Comparison of ENCODE assay signal across 18 cellular contexts in the genomic region with DNA sequence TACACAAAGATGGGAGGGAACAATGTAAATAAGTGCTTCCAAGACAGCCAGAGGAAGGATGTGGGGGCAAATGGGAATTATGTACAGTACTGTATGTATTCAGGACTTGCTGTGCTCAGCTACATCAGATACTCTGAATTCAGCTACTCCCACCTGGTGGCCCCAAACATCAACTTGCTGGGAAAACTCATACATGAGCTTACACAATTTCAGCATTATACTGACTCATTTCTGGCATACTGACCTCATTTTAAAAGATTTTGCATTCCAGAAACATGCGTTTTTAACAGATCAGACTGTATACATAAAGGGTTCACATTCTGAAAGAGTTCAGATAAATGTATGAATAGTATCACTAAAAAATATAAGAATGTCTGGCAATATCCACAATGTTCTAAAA. TPM values are rescaled to one million over a fixed set of nuclear protein-coding genes. Genes with fewer than 3 reads are reported as not detected.
A peak's percentile ranks its signal among the peaks of the same experiment; 100 is the strongest.
DNase-seq lines count a peak whose midpoint lies in the region; ATAC-seq and TF ChIP-seq lines count a peak whose summit lies in the region.
"Had no signal": no experiment of that assay in that cellular context is flagged by ENCODE, and none has a peak within 500 bp of the region (broad histone marks: within the 10 kb centered on the region; RNA-seq: fewer than 3 reads in every experiment).

No MANE protein-coding gene starts in this region.

- no peaks in the 10 kb centered on the region for H3K27me3 ChIP-seq in osteoblast (ENCODE audit: insufficient read depth, low read length)

- H3K4me1 ChIP-seq in osteoblast (ENCODE audit: insufficient read depth, low read length) = peaks cover 8% of the 10 kb centered on the region

- no peaks in the 10 kb centered on the region for H3K9me3 ChIP-seq in osteoblast (ENCODE audit: low read depth, low read length)

- ATAC-seq in GM19351 (IDR thresholded peaks at IDR 0.05; ENCODE audit: unreplicated experiment) (no peak), HG03432 (IDR thresholded peaks at IDR 0.05; ENCODE audit: unreplicated experiment) (no peak)
- ATAC-seq: activated CD8-positive, alpha-beta memory T cell treated with anti-CD3 and anti-CD28 coated beads, Interleukin-2, amount 10 ng/mL, durations not matched to agents 7 days and 5 days; esophagus mucosa; stimulated activated naive B cell treated with anti-CD40 and anti-IgM and Interleukin-4, amounts not matched to agents 10 μg/mL and 1 μg/mL and 100 μg/mL, for 72 hours had no signal

- DNase-seq in DMS 273 (lab: John Stamatoyannopoulos, UW; ENCODE audit: unreplicated experiment) (peak; percentile 45), DMS 273 treated with DMSO at 0.1 percent for 48 hours (lab: John Stamatoyannopoulos, UW) (no peak), OCI-M1 (lab: John Stamatoyannopoulos, UW) (peak; percentile 62), choroid plexus epithelial cell (ENCODE audit: low read depth) (peak; percentile 79), osteoblast (ENCODE audit: insufficient read length, low spot score, missing footprints) (no peak), MV-4-11 (lab: John Stamatoyannopoulos, UW) (no peak)
- DNase-seq: activated CD8-positive, alpha-beta memory T cell treated with anti-CD3 and anti-CD28 coated beads, Interleukin-2, amount 10 ng/mL, durations not matched to agents 7 days and 5 days; anterior cingulate cortex; islet precursor cell; NCI-H1092 treated with DMSO at 0.1 percent for 48 hours; NCI-H774; stimulated activated CD4-positive, alpha-beta T cell treated with anti-CD3 and anti-CD28 coated beads, Interleukin-1b, Interleukin-23, amount 100 ng/mL, for 48 hours; stimulated activated naive B cell treated with anti-CD40 and anti-IgM and Interleukin-4, amounts not matched to agents 10 μg/mL and 1 μg/mL and 100 μg/mL, for 72 hours; T-helper 1 cell had no signal

- no peak overlapping the region for H2AFZ ChIP-seq in osteoblast (ENCODE audit: low read length)

- H3K36me3 ChIP-seq in osteoblast (ENCODE audit: insufficient read depth, low read length) = no peaks in the 10 kb centered on the region

- no peaks in the 10 kb centered on the region for H3K79me2 ChIP-seq in osteoblast (ENCODE audit: insufficient read depth, low read length)

- no peak overlapping the region for H3K27ac ChIP-seq in osteoblast (ENCODE audit: low read depth, low read length)
- H3K27ac ChIP-seq: 22Rv1 had no signal

- H4K20me1 ChIP-seq in osteoblast (ENCODE audit: insufficient read depth, low read length) = no peaks in the 10 kb centered on the region

- H3K4me2 ChIP-seq in osteoblast (ENCODE audit: insufficient read depth, low read length) = no peak overlapping the region

- no peak overlapping the region for H3K4me3 ChIP-seq in choroid plexus epithelial cell (ENCODE audit: low read depth, low read length)
- no peak overlapping the region for H3K4me3 ChIP-seq in osteoblast (ENCODE audit: insufficient read depth, low read length)

- TF ChIP-seq CTCF in choroid plexus epithelial cell (conservative IDR thresholded peaks at IDR 0.05; ENCODE audit: low read depth, low read length) (peak; percentile 37), osteoblast (IDR thresholded peaks at IDR 0.05; ENCODE audit: extremely low read depth, low read depth, low read length) (peak; percentile 18)

RNA-seq across cellular contexts. Expression of a gene that starts 59.7 kb away (rescaled TPM):
- not detected in 2 replicates for total RNA-seq in osteoblast
- total RNA-seq: activated CD8-positive, alpha-beta memory T cell treated with anti-CD3 and anti-CD28 coated beads, Interleukin-2, amount 10 ng/mL, durations not matched to agents 7 days and 5 days; esophagus mucosa had no signal

Comparison
In these comparisons a context has a peak if more than half of its experiments do, and no peak if none do; other contexts are left out.
1. DNase-seq: peak in DMS 273 (single experiment), OCI-M1 (single experiment) and choroid plexus epithelial cell (single experiment); none in DMS 273 treated with DMSO at 0.1 percent for 48 hours (single experiment), osteoblast (single experiment) and MV-4-11 (single experiment).